Comparison of ENCODE assay signal across 8 cellular contexts in genomic region chr1:37478890-37479254, GRCh38. TPM values are rescaled to one million over a fixed set of nuclear protein-coding genes. Genes with fewer than 3 reads are reported as not detected.
A peak's percentile ranks its signal among the peaks of the same experiment; 100 is the strongest.
DNase-seq lines count a peak whose midpoint lies in the region; ATAC-seq and TF ChIP-seq lines count a peak whose summit lies in the region.

No MANE protein-coding gene starts in this region.

- peaks cover 53 to 57% of the 10 kb centered on the region in 2 donors for H3K36me3 Mint-ChIP-seq in CD14-positive monocyte
- peaks cover 72% of the 10 kb centered on the region for H3K36me3 Mint-ChIP-seq in activated naive CD8-positive, alpha-beta T cell treated with anti-CD3 and anti-CD28 coated beads for 36 hours

- H3K27me3 Mint-ChIP-seq in CD14-positive monocyte (ENCODE audit: low read depth in 3 of 3), result no peaks in the 10 kb centered on the region
- H3K27me3 Mint-ChIP-seq in activated naive CD8-positive, alpha-beta T cell treated with anti-CD3 and anti-CD28 coated beads for 36 hours, result no peaks in the 10 kb centered on the region

- H3K27me3 ChIP-seq in MM.1S (replicated peaks; ENCODE audit: insufficient read depth, low read length) (no peaks in the 10 kb centered on the region), lung (ENCODE audit: control insufficient read depth, insufficient read depth) (no peaks in the 10 kb centered on the region), aorta (ENCODE audit: control insufficient read depth in 1 of 2, insufficient read depth in 2 of 2, low read length in 1 of 2) (no peaks in the 10 kb centered on the region)

- peak overlapping the region; percentile 93; the same call in 1 of the 2 replicates for H3K9ac ChIP-seq in MM.1S (ENCODE audit: low read length)

- intact Hi-C loops in CD14-positive monocyte (cut with micrococcal nuclease), result loop anchor here in 1 of 2 donors (10.0 kb wide), 1 partner anchor 1174 kb away; the partner anchor contains the start of gene SH3D21
- intact Hi-C loops in aorta (cut with DNase I), result loop anchor here in 1 of 2 donors (10.0 kb wide), 2 partner anchors 76 to 516 kb away; partner anchors contain the start of genes DNALI1, SF3A3 and SNIP1

- no peak for TF ChIP-seq CTCF in CD14-positive monocyte (IDR thresholded peaks at IDR 0.05)
- no peak for TF ChIP-seq CTCF in MM.1S (IDR thresholded peaks at IDR 0.05; ENCODE audit: low read length)
- no peak for TF ChIP-seq CTCF in lung (IDR thresholded peaks at IDR 0.05; ENCODE audit: control extremely low read depth, extremely low read depth)

- peaks cover 78% of the 10 kb centered on the region for H3K79me2 ChIP-seq in MM.1S (ENCODE audit: low read length)

- peak overlapping the region; percentile 99 for H3K4me2 ChIP-seq in MM.1S (ENCODE audit: low read depth, low read length)

- DNase-seq in CD14-positive monocyte (ENCODE audit: low spot score) (no peak), MM.1S (no peak), lung (ENCODE audit: low spot score) (no peak), aorta (no peak), NCI-H187 treated with DMSO at 0.1 percent for 48 hours (lab: John Stamatoyannopoulos, UW) (no peak)
- peak; percentile 51 for DNase-seq in activated naive CD8-positive, alpha-beta T cell treated with anti-CD3 and anti-CD28 coated beads for 36 hours

- H2AFZ ChIP-seq in MM.1S (ENCODE audit: low read length), result no peak overlapping the region

- H4K20me1 ChIP-seq in MM.1S (ENCODE audit: insufficient read depth, low read length), result peaks cover 28% of the 10 kb centered on the region; the same call in 1 of the 2 replicates

- peaks cover 21% of the 10 kb centered on the region for H3K36me3 ChIP-seq in MM.1S (replicated peaks; ENCODE audit: insufficient read depth, low read length)
- H3K36me3 ChIP-seq in lung (ENCODE audit: control insufficient read depth in 2 of 2, insufficient read depth in 2 of 2, low read length in 2 of 2), result peaks cover 6 to 55% of the 10 kb centered on the region in 2 donors
- H3K36me3 ChIP-seq in aorta (ENCODE audit: control insufficient read depth in 1 of 2, insufficient read depth in 2 of 2, low read length in 1 of 2), result peaks cover 0 to 8% of the 10 kb centered on the region in 2 donors

- ATAC-seq in lung (ENCODE audit: insufficient read depth, low FRiP score) (no peak), aorta (ENCODE audit: low FRiP score) (no peak), GM21825 (IDR thresholded peaks at IDR 0.05; ENCODE audit: unreplicated experiment) (no peak), GM18907 (IDR thresholded peaks at IDR 0.05; ENCODE audit: unreplicated experiment) (no peak)

- WGBS in lung, 2 donors, result 14 to 27% methylated on average over 3 of the region's 3 CpGs
- 17 to 18% methylated on average over 3 of the region's 3 CpGs for WGBS in aorta, 2 donors

- no peaks in the 10 kb centered on the region for H3K9me2 ChIP-seq in MM.1S (replicated peaks; ENCODE audit: insufficient read depth, low read length)

- H3K4me1 ChIP-seq in MM.1S (ENCODE audit: low read length) (peaks cover 19% of the 10 kb centered on the region), lung (ENCODE audit: control insufficient read depth in 2 of 2, insufficient read depth in 2 of 2, low read length in 2 of 2) (peaks cover 7 to 30% of the 10 kb centered on the region in 2 donors), aorta (ENCODE audit: control insufficient read depth in 1 of 2, insufficient read depth in 2 of 2, low read length in 2 of 2) (peaks cover 0 to 2% of the 10 kb centered on the region in 2 donors)

- no peaks in the 10 kb centered on the region for H3K9me3 ChIP-seq in MM.1S (replicated peaks; ENCODE audit: insufficient read depth, low read length)
- no peaks in the 10 kb centered on the region for H3K9me3 ChIP-seq in lung (ENCODE audit: control insufficient read depth in 2 of 2, insufficient read depth in 1 of 2, low read length in 1 of 2)
- no peaks in the 10 kb centered on the region for H3K9me3 ChIP-seq in aorta (ENCODE audit: control insufficient read depth, low read length)

- H3K9me3 Mint-ChIP-seq in CD14-positive monocyte, result no peaks in the 10 kb centered on the region
- no peaks in the 10 kb centered on the region for H3K9me3 Mint-ChIP-seq in activated naive CD8-positive, alpha-beta T cell treated with anti-CD3 and anti-CD28 coated beads for 36 hours

- peak overlapping the region; percentile 95 to 99 (median 98) for H3K27ac Mint-ChIP-seq in CD14-positive monocyte
- H3K27ac Mint-ChIP-seq in activated naive CD8-positive, alpha-beta T cell treated with anti-CD3 and anti-CD28 coated beads for 36 hours, result peak overlapping the region; percentile 99

- H3F3A ChIP-seq in MM.1S (ENCODE audit: insufficient read depth, low read length), result peaks cover 60% of the 10 kb centered on the region

- peaks cover 62% of the 10 kb centered on the region for H3K4me1 Mint-ChIP-seq in CD14-positive monocyte
- H3K4me1 Mint-ChIP-seq in activated naive CD8-positive, alpha-beta T cell treated with anti-CD3 and anti-CD28 coated beads for 36 hours, result peaks cover 37% of the 10 kb centered on the region

- H3K4me3 Mint-ChIP-seq in CD14-positive monocyte, result peak overlapping the region; percentile 86 to 91
- peak overlapping the region; percentile 97 for H3K4me3 Mint-ChIP-seq in activated naive CD8-positive, alpha-beta T cell treated with anti-CD3 and anti-CD28 coated beads for 36 hours

- H3K27ac ChIP-seq in MM.1S (ENCODE audit: low read length) (peak overlapping the region; percentile 87; the same call in 1 of the 2 replicates), lung (ENCODE audit: low read depth in 1 of 2, low read length in 1 of 2) (peak overlapping the region; percentile 40 to 95), aorta (ENCODE audit: low read depth in 1 of 2, low read length in 2 of 2) (peak overlapping the region; percentile 49 to 81)

- H3K4me3 ChIP-seq in MM.1S (ENCODE audit: low read length), result peak overlapping the region; percentile 99
- no peak overlapping the region for H3K4me3 ChIP-seq in lung
- no peak overlapping the region for H3K4me3 ChIP-seq in aorta (ENCODE audit: low read length in 2 of 2)

RNA-seq across cellular contexts. Expression of gene ZC3H12A, which starts 4.5 kb away (rescaled TPM):
- 1 to 10 TPM; 5.2 to 5.8 TPM for polyA plus RNA-seq in CD14-positive monocyte
- total RNA-seq in activated naive CD8-positive, alpha-beta T cell treated with anti-CD3 and anti-CD28 coated beads for 36 hours, result 10 to 100 TPM; 29.2 to 29.4 TPM
- 10 to 100 TPM; 27.1 to 40.2 TPM for total RNA-seq in lung
- 100 to 1,000 TPM in 1 of 2 donors, 10 to 100 TPM in 1; 19.1 to 125 TPM for polyA plus RNA-seq in lung
- total RNA-seq in aorta, result 10 to 100 TPM in 1 of 2 donors, 1 to 10 TPM in 1; 9.0 to 26.5 TPM
- 10 to 100 TPM in 1 of 2 donors, 1 to 10 TPM in 1; 3.8 to 14.2 TPM for polyA plus RNA-seq in aorta

RNA-seq across cellular contexts. Expression of gene MEAF6, which starts 35.7 kb away (rescaled TPM):
- 10 to 100 TPM; 79.2 to 99.8 TPM for polyA plus RNA-seq in CD14-positive monocyte
- total RNA-seq in activated naive CD8-positive, alpha-beta T cell treated with anti-CD3 and anti-CD28 coated beads for 36 hours, result 10 to 100 TPM; 78.3 to 83.3 TPM
- 10 to 100 TPM; 54.0 to 63.7 TPM for total RNA-seq in lung
- 10 to 100 TPM; 36.9 to 68.2 TPM for polyA plus RNA-seq in lung
- total RNA-seq in aorta, result 10 to 100 TPM; 42.4 to 50.1 TPM
- polyA plus RNA-seq in aorta, result 10 to 100 TPM; 50.7 to 54.1 TPM
